In genomic region chr9:113219186-113219936, GRCh38 we compare ENCODE assay signal across 8 cellular contexts. TPM values are rescaled to one million over a fixed set of nuclear protein-coding genes. Genes with fewer than 3 reads are reported as not detected.
DNase-seq lines count a peak whose midpoint lies in the region; ATAC-seq and TF ChIP-seq lines count a peak whose summit lies in the region.

No MANE protein-coding gene starts in this region.

- peak overlapping the region; percentile 89 for H3K27ac Mint-ChIP-seq in activated CD8-positive, alpha-beta T cell treated with anti-CD3 and anti-CD28 coated beads for 36 hours
- H3K27ac Mint-ChIP-seq in naive thymus-derived CD8-positive, alpha-beta T cell = peak overlapping the region in 7 of 10 donors; percentile 12 to 97 (median 87)

- CTCF ChIA-PET in AG04449 (lab: Yijun Ruan, JAX) = interaction anchor here (0.8 to 1.5 kb wide), 3 partner anchors 13 to 56 kb away, joined by 3 read pairs; partner anchors contain the start of gene CDC26
- CTCF ChIA-PET in activated CD8-positive, alpha-beta T cell treated with anti-CD3 and anti-CD28 coated beads for 36 hours (lab: Charles Lee) = interaction anchor here (0.8 to 4.5 kb wide), 8 partner anchors 9 to 107 kb away, joined by 3 to 35 read pairs (median 4); partner anchors contain the start of genes CDC26 and PRPF4

- POLR2A ChIA-PET in AG04449 (lab: Yijun Ruan, JAX) = no interaction called here
- POLR2A ChIA-PET in activated CD8-positive, alpha-beta T cell treated with anti-CD3 and anti-CD28 coated beads for 36 hours (lab: Charles Lee) = interaction anchor here (0.8 to 3.3 kb wide), 5 partner anchors 55 to 362 kb away, joined by 3 to 20 read pairs (median 4); partner anchors contain the start of genes CDC26, PRPF4 and WDR31
- POLR2A ChIA-PET in naive thymus-derived CD8-positive, alpha-beta T cell (lab: Charles Lee) = no interaction called here

- peaks cover 52% of the 10 kb centered on the region for H3K4me1 Mint-ChIP-seq in activated CD8-positive, alpha-beta T cell treated with anti-CD3 and anti-CD28 coated beads for 36 hours (ENCODE audit: low read depth)
- H3K4me1 Mint-ChIP-seq in naive thymus-derived CD8-positive, alpha-beta T cell = peaks cover 20 to 63% (median 51%) of the 10 kb centered on the region in 4 donors

- intact Hi-C loops in activated CD8-positive, alpha-beta T cell treated with anti-CD3 and anti-CD28 coated beads for 36 hours (cut with micrococcal nuclease) = no loop called here

- peak overlapping the region; percentile 86 for H3K4me3 Mint-ChIP-seq in activated CD8-positive, alpha-beta T cell treated with anti-CD3 and anti-CD28 coated beads for 36 hours
- H3K4me3 Mint-ChIP-seq in naive thymus-derived CD8-positive, alpha-beta T cell = peak overlapping the region; percentile 92 to 99 (median 97)

- H3K27me3 Mint-ChIP-seq in activated CD8-positive, alpha-beta T cell treated with anti-CD3 and anti-CD28 coated beads for 36 hours = no peaks in the 10 kb centered on the region
- no peaks in the 10 kb centered on the region for H3K27me3 Mint-ChIP-seq in naive thymus-derived CD8-positive, alpha-beta T cell

- DNase-seq in AG04449 (ENCODE audit: low read depth, low spot score) (no peak), DMS 273 (lab: John Stamatoyannopoulos, UW; ENCODE audit: unreplicated experiment) (no peak), cerebellar nuclear complex (lab: John Stamatoyannopoulos, UW) (no peak)
- no peak for DNase-seq in activated CD8-positive, alpha-beta T cell treated with anti-CD3 and anti-CD28 coated beads for 36 hours
- no peak for DNase-seq in naive thymus-derived CD8-positive, alpha-beta T cell
- DNase-seq in activated CD8-positive, alpha-beta memory T cell treated with anti-CD3 and anti-CD28 coated beads, Interleukin-2, amount 50 U/mL, for 4 hours = no peak

- no peak for TF ChIP-seq CTCF in AG04449 (IDR thresholded peaks at IDR 0.05; ENCODE audit: insufficient read depth, low read length, missing control alignments)
- no peak for TF ChIP-seq CTCF in activated CD8-positive, alpha-beta T cell treated with anti-CD3 and anti-CD28 coated beads for 36 hours (IDR thresholded peaks at IDR 0.05)

- H3K9me3 Mint-ChIP-seq in activated CD8-positive, alpha-beta T cell treated with anti-CD3 and anti-CD28 coated beads for 36 hours = no peaks in the 10 kb centered on the region
- no peaks in the 10 kb centered on the region for H3K9me3 Mint-ChIP-seq in naive thymus-derived CD8-positive, alpha-beta T cell

- peaks cover 13% of the 10 kb centered on the region for H3K36me3 Mint-ChIP-seq in activated CD8-positive, alpha-beta T cell treated with anti-CD3 and anti-CD28 coated beads for 36 hours (ENCODE audit: low read depth)
- peaks cover 0 to 15% (median 0%) of the 10 kb centered on the region in 3 donors for H3K36me3 Mint-ChIP-seq in naive thymus-derived CD8-positive, alpha-beta T cell

- peak overlapping the region; percentile 96 for H3K4me3 ChIP-seq in AG04449 (ENCODE audit: low read depth, low read length)

- ATAC-seq in GM18907 (IDR thresholded peaks at IDR 0.05; ENCODE audit: unreplicated experiment) (peak; percentile 35), HG03196 (IDR thresholded peaks at IDR 0.05; ENCODE audit: unreplicated experiment) (peak; percentile 32)
- ATAC-seq in activated CD8-positive, alpha-beta T cell treated with anti-CD3 and anti-CD28 coated beads for 36 hours = no peak
- no peak for ATAC-seq in naive thymus-derived CD8-positive, alpha-beta T cell

RNA-seq across cellular contexts. Expression of gene FKBP15, which starts 1.7 kb away (rescaled TPM):
- 10 to 100 TPM; 32.5 to 33.7 TPM for total RNA-seq in activated CD8-positive, alpha-beta T cell treated with anti-CD3 and anti-CD28 coated beads for 36 hours
- 10 to 100 TPM; 31.3 to 33.5 TPM for total RNA-seq in naive thymus-derived CD8-positive, alpha-beta T cell
- polyA plus RNA-seq in naive thymus-derived CD8-positive, alpha-beta T cell = 10 to 100 TPM in 1 of 3 donors, 1 to 10 TPM in 2; 7.2 to 14.4 (median 8.8) TPM

RNA-seq across cellular contexts. Expression of gene SLC31A1, which starts 2.0 kb away (rescaled TPM):
- total RNA-seq in activated CD8-positive, alpha-beta T cell treated with anti-CD3 and anti-CD28 coated beads for 36 hours = 10 to 100 TPM; 18.3 to 19.2 TPM
- 1 to 10 TPM; 3.7 to 4.4 TPM for total RNA-seq in naive thymus-derived CD8-positive, alpha-beta T cell
- polyA plus RNA-seq in naive thymus-derived CD8-positive, alpha-beta T cell = 1 to 10 TPM; 2.0 to 4.7 (median 2.2) TPM

RNA-seq across cellular contexts. Expression of gene CDC26, which starts 56.0 kb away (rescaled TPM):
- 10 to 100 TPM; 28.0 to 30.4 TPM for total RNA-seq in activated CD8-positive, alpha-beta T cell treated with anti-CD3 and anti-CD28 coated beads for 36 hours
- total RNA-seq in naive thymus-derived CD8-positive, alpha-beta T cell = 10 to 100 TPM; 33.0 to 37.4 TPM
- polyA plus RNA-seq in naive thymus-derived CD8-positive, alpha-beta T cell = 100 to 1,000 TPM; 148 to 193 (median 173) TPM

RNA-seq across cellular contexts. Expression of gene PRPF4, which starts 56.1 kb away (rescaled TPM):
- total RNA-seq in activated CD8-positive, alpha-beta T cell treated with anti-CD3 and anti-CD28 coated beads for 36 hours = 10 to 100 TPM; 52.9 to 56.5 TPM
- 10 to 100 TPM; 16.6 to 17.2 TPM for total RNA-seq in naive thymus-derived CD8-positive, alpha-beta T cell
- 10 to 100 TPM; 21.7 to 24.0 (median 23.0) TPM for polyA plus RNA-seq in naive thymus-derived CD8-positive, alpha-beta T cell

Comparison
In these comparisons a context has a peak if more than half of its experiments do, and no peak if none do; other contexts are left out.
1. ATAC-seq: peak in GM18907 (single experiment) and HG03196 (single experiment); none in activated CD8-positive, alpha-beta T cell treated with anti-CD3 and anti-CD28 coated beads for 36 hours (single experiment) and naive thymus-derived CD8-positive, alpha-beta T cell (0 of 2).